In the genomic region with DNA sequence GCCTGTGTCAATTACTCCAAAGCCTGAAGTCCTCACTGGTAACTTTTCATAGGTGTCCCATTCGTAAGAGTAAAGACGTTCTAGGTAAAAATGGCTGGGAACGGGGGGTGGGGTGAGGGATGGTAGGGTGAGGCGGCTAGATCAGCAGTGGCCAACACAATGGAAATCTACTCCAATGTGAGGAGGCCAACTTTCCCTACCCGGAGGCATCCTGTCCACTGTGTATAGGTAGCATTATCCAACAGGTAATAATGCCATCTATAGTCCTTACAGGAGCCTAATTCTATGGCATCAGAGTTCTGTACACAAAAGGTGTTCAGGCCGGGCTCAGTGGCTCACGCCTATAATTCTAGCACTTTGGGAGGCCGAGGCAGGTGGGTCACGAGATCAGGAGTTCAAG, we compare ENCODE assay signal across 30 cellular contexts. TPM values are rescaled to one million over a fixed set of nuclear protein-coding genes. Genes with fewer than 3 reads are reported as not detected.
DNase-seq lines count a peak whose midpoint lies in the region; ATAC-seq, FAIRE-seq and TF ChIP-seq lines count a peak whose summit lies in the region.
"Had no signal": no experiment of that assay in that cellular context is flagged by ENCODE, and none has a peak within 500 bp of the region (broad histone marks: within the 10 kb centered on the region; RNA-seq: fewer than 3 reads in every experiment).

No MANE protein-coding gene starts in this region.

- no peaks in the 10 kb centered on the region for H3K27me3 ChIP-seq in right lobe of liver
- no peaks in the 10 kb centered on the region for H3K27me3 ChIP-seq in HepG2 (ENCODE audit: control insufficient read depth in 1 of 2, insufficient read depth in 2 of 2, low read length in 2 of 2)
- H3K27me3 ChIP-seq in K562 (ENCODE audit: control insufficient read depth in 2 of 2, insufficient read depth in 2 of 2, low read length in 2 of 2), result no peaks in the 10 kb centered on the region
- H3K27me3 ChIP-seq: BE2C, BLaER1 had no signal

- H3K4me1 ChIP-seq in right lobe of liver, result peaks cover 0 to 56% (median 11%) of the 10 kb centered on the region in 4 donors
- H3K4me1 ChIP-seq in HepG2 (ENCODE audit: insufficient read depth, low read length), result peaks cover 26% of the 10 kb centered on the region
- peaks cover 0 to 22% of the 10 kb centered on the region in 2 experiments; a peak in 3 of 5 replicates for H3K4me1 ChIP-seq in K562 (replicated peaks in 1 of 2; ENCODE audit: control insufficient read depth in 2 of 2, insufficient read depth in 2 of 2, low read length in 2 of 2)
- H3K4me1 ChIP-seq: BE2C had no signal

- 100% methylated on average over 1 of the region's 9 CpGs for WGBS in right lobe of liver (ENCODE audit: insufficient coverage, low coverage, low lambda C conversion rate, missing lambda C conversion rate)
- WGBS in HepG2 (ENCODE audit: low lambda C conversion rate), result 95% methylated on average over 6 of the region's 9 CpGs
- 80% methylated on average over 9 of the region's 9 CpGs for WGBS in K562 (ENCODE audit: insufficient coverage, low coverage, missing lambda C conversion rate)

- no peak for TF ChIP-seq CTCF in right lobe of liver (IDR thresholded peaks at IDR 0.05)
- TF ChIP-seq CTCF in HepG2 (CRISPR knock-in tag; IDR thresholded peaks at IDR 0.05), result no peak
- no peak for TF ChIP-seq CTCF in K562 (IDR thresholded peaks at IDR 0.05 in 2 of 3, conservative IDR thresholded peaks at IDR 0.05 in 1 of 3; ENCODE audit: insufficient read depth in 2 of 3, low read depth in 1 of 3, low read length in 3 of 3)

- no peak for TF ChIP-seq EP300 in HepG2 (IDR thresholded peaks at IDR 0.05; ENCODE audit: low read depth in 2 of 2, low read length in 2 of 2)
- TF ChIP-seq EP300 in HepG2 (CRISPR knock-in tag; IDR thresholded peaks at IDR 0.05; ENCODE audit: borderline replicate concordance), result no peak
- TF ChIP-seq EP300 in K562 (IDR thresholded peaks at IDR 0.05; ENCODE audit: low read length), result no peak

- DNase-seq in right lobe of liver (no peak), HepG2 (ENCODE audit: low spot score) (no peak), K562 (ENCODE audit: extremely low read depth in 1 of 4, low spot score in 3 of 4) (no peak), islet precursor cell (peak; percentile 11), posterior cingulate gyrus (no peak), NCI-H1436 treated with DMSO at 0.1 percent for 48 hours (lab: John Stamatoyannopoulos, UW) (no peak)
- DNase-seq: 8988T; ACHN; BE2C; C1 segment of cervical spinal cord; CD4-positive, alpha-beta memory T cell; CD4-positive, CD25-positive, alpha-beta regulatory T cell; CD8-positive, alpha-beta memory T cell; COR-L47; DMS 273 treated with DMSO at 0.1 percent for 48 hours; DMS153; DMS53; DMS79; DND-41; EL; GDM1 had no signal

- H3K79me2 ChIP-seq in HepG2 (ENCODE audit: insufficient read depth, low read length), result no peaks in the 10 kb centered on the region
- H3K79me2 ChIP-seq in K562 (ENCODE audit: control insufficient read depth, insufficient read depth, low read length), result no peaks in the 10 kb centered on the region

- TF ChIP-seq POLR2A in right lobe of liver (IDR thresholded peaks at IDR 0.05), result no peak
- TF ChIP-seq POLR2A in HepG2 (IDR thresholded peaks at IDR 0.05; ENCODE audit: insufficient read depth in 1 of 2, low read depth in 2 of 2, low read length in 2 of 2), result no peak
- no peak for TF ChIP-seq POLR2A in K562 (conservative IDR thresholded peaks at IDR 0.05)

- no peak overlapping the region for H3K9ac ChIP-seq in HepG2 (ENCODE audit: insufficient read depth, low read depth, low read length)
- H3K9ac ChIP-seq in K562 (ENCODE audit: insufficient read depth in 1 of 2, low read depth in 2 of 2, low read length in 2 of 2), result no peak overlapping the region
- H3K9ac ChIP-seq: BLaER1 had no signal

- intact Hi-C loops in right lobe of liver (cut with DNase I) (no loop called here), HepG2 (cut with micrococcal nuclease; ENCODE audit: unreplicated experiment) (no loop called here), K562 (cut with micrococcal nuclease) (no loop called here), posterior cingulate gyrus (cut with DNase I) (no loop called here)

- no peaks in the 10 kb centered on the region for H3K9me1 ChIP-seq in K562 (ENCODE audit: control insufficient read depth, insufficient read depth, low read length)

- POLR2A ChIA-PET in HepG2 (lab: Yijun Ruan, JAX) (no interaction called here), K562 (lab: Yijun Ruan, JAX) (interaction anchor here (1.0 kb wide), 1 partner anchor 12 kb away, joined by 3 read pairs; no protein-coding TSS in a partner anchor)

- BruUV-seq in HepG2 (replicated peaks; lab: Mats Ljungman, UMichigan) (no TSS peak), K562 (replicated peaks; lab: Mats Ljungman, UMichigan) (no TSS peak)

- FAIRE-seq in HepG2 (lab: Jason Lieb, UNC), result no peak
- no peak for FAIRE-seq in K562 (lab: Jason Lieb, UNC)
- FAIRE-seq: A204.1, GM12878, GM12892, GM18507 had no signal

- H3K27ac ChIP-seq in right lobe of liver (peak overlapping the region in 2 of 3 donors; percentile 75 to 80), HepG2 (ENCODE audit: extremely low read length, insufficient read depth, low read length) (no peak overlapping the region), K562 (ENCODE audit: extremely low read depth, low read depth, low read length) (no peak overlapping the region; the same call in 2 of the 3 replicates)
- H3K27ac ChIP-seq: BLaER1 had no signal

- H3K9me3 ChIP-seq in right lobe of liver (no peaks in the 10 kb centered on the region), HepG2 (ENCODE audit: low read length) (no peaks in the 10 kb centered on the region), K562 (replicated peaks; ENCODE audit: control insufficient read depth, insufficient read depth, low read depth, low read length) (no peaks in the 10 kb centered on the region)
- H3K9me3 ChIP-seq: BE2C, BLaER1 had no signal

- H3K4me3 ChIP-seq in right lobe of liver (no peak overlapping the region), HepG2 (replicated peaks in 1 of 3; ENCODE audit: insufficient read depth in 1 of 3, low read depth in 2 of 3, low read length in 3 of 3) (no peak overlapping the region), K562 (no peak overlapping the region)
- H3K4me3 ChIP-seq: BLaER1, GM12878 had no signal

- in situ Hi-C loops in HepG2 (cut with HindIII; ENCODE audit: extremely low pct_ligation_motif_present, low pct_unique_long_range_greater_than_20kb) (no loop called here), K562 (cut with MboI) (no loop called here)

- H3K4me2 ChIP-seq in HepG2 (ENCODE audit: low read depth, low read length), result no peak overlapping the region
- no peak overlapping the region for H3K4me2 ChIP-seq in K562 (ENCODE audit: insufficient read depth, low read length)
- H3K4me2 ChIP-seq: BLaER1 had no signal

- no peak for TF ChIP-seq RAD21 in HepG2 (CRISPR knock-in tag; IDR thresholded peaks at IDR 0.05)
- TF ChIP-seq RAD21 in K562 (CRISPR knock-in tag; conservative IDR thresholded peaks at IDR 0.05 in 1 of 2, IDR thresholded peaks at IDR 0.05 in 1 of 2), result no peak

- no peak for ATAC-seq in right lobe of liver
- no peak for ATAC-seq in HepG2
- ATAC-seq in K562, result no peak
- ATAC-seq: GM12878 had no signal

- CTCF ChIA-PET in HepG2 (lab: Yijun Ruan, JAX; ENCODE audit: low intra/inter-chr PET ratio, low total read pairs) (no interaction called here), K562 (lab: Yijun Ruan, JAX; ENCODE audit: low intra/inter-chr PET ratio) (no interaction called here)

- H3K36me3 ChIP-seq in right lobe of liver (peaks cover 0 to 9% (median 0%) of the 10 kb centered on the region in 4 donors), HepG2 (replicated peaks in 1 of 2; ENCODE audit: control insufficient read depth in 1 of 2, insufficient read depth in 2 of 2, low read length in 2 of 2) (0 out of 5 replicates have a peak, but pooled peaks cover 0 to 3% of the 10 kb centered on the region in 2 experiments), K562 (ENCODE audit: control insufficient read depth, insufficient read depth, low read length) (peaks cover 11% of the 10 kb centered on the region; the same call in 2 of the 3 replicates)
- H3K36me3 ChIP-seq: BE2C had no signal

- H4K20me1 ChIP-seq in HepG2 (ENCODE audit: insufficient read depth, low read length) (no peaks in the 10 kb centered on the region), K562 (replicated peaks; ENCODE audit: control insufficient read depth, insufficient read depth, low read length) (no peaks in the 10 kb centered on the region)
- H4K20me1 ChIP-seq: BLaER1 had no signal

- no peak overlapping the region for H2AFZ ChIP-seq in HepG2 (ENCODE audit: low read length)
- no peak overlapping the region for H2AFZ ChIP-seq in K562 (ENCODE audit: low read depth, low read length)

RNA-seq across cellular contexts. Expression of a gene that starts 29.1 kb away (rescaled TPM):
- total RNA-seq in right lobe of liver, result under 1 TPM in 3 of 6 experiments, not detected in 3; 0.26 to 0.47 (median 0.34) TPM
- not detected in 2 replicates for total RNA-seq in HepG2 (2016; rRNA removed; fragmentation: Illumina TruSeq; extraction: Trizol)
- not detected in 2 replicates for total RNA-seq in HepG2 (2016; cell fraction: cytosol; rRNA removed; fragmentation: Illumina TruSeq; extraction: Trizol; ENCODE audit: low read depth)
- not detected in 2 replicates for total RNA-seq in HepG2 (2016; cell fraction: insoluble cytoplasmic fraction; rRNA removed; fragmentation: Illumina TruSeq; extraction: Trizol)
- total RNA-seq in HepG2 (2016; cell fraction: membrane; rRNA removed; fragmentation: Illumina TruSeq; extraction: Trizol), result not detected in 2 replicates
- not detected in 2 replicates for total RNA-seq in HepG2 (2016; cell fraction: nucleus; rRNA removed; fragmentation: Illumina TruSeq; extraction: Trizol)
- not detected in 2 replicates for polyA plus RNA-seq in HepG2 (2011; rRNA removed)
- not detected in 2 replicates for polyA plus RNA-seq in HepG2 (2011; cell fraction: cytosol; rRNA removed)
- 0.19 TPM in 1 of 2 replicates, not detected in the other for polyA plus RNA-seq in HepG2 (2011; cell fraction: nucleus; rRNA removed)
- polyA plus RNA-seq in HepG2 (2012), result not detected in 2 replicates
- not detected in 2 replicates for polyA plus RNA-seq in HepG2 (2016; cell fraction: cytosol; fragmentation: Illumina TruSeq; extraction: Trizol; ENCODE audit: low read depth)
- polyA plus RNA-seq in HepG2 (2016; cell fraction: insoluble cytoplasmic fraction; fragmentation: Illumina TruSeq; extraction: Trizol; ENCODE audit: low read depth), result not detected in 2 replicates
- not detected in 2 replicates for polyA plus RNA-seq in HepG2 (2016; cell fraction: membrane; fragmentation: Illumina TruSeq; extraction: Trizol; ENCODE audit: low read depth)
- not detected in 2 replicates for polyA plus RNA-seq in HepG2 (2016; cell fraction: nucleus; fragmentation: Illumina TruSeq; extraction: Trizol; ENCODE audit: insufficient read depth, low read depth)
- 1.1 TPM in 1 of 2 replicates, not detected in the other for polyA minus RNA-seq in HepG2 (2011; rRNA and poly(A)+ RNA removed; ENCODE audit: low replicate concordance)
- polyA minus RNA-seq in HepG2 (2011; cell fraction: cytosol; rRNA and poly(A)+ RNA removed), result not detected in 2 replicates
- not detected in 2 replicates for polyA minus RNA-seq in HepG2 (2011; cell fraction: nucleus; rRNA and poly(A)+ RNA removed)
- total RNA-seq in K562 (2011; cell fraction: chromatin; rRNA removed; ENCODE audit: low replicate concordance), result 0.65 TPM in 1 of 2 replicates, not detected in the other
- 0.13 TPM in 1 of 2 replicates, not detected in the other for total RNA-seq in K562 (2011; cell fraction: nucleolus; rRNA removed)
- total RNA-seq in K562 (2011; cell fraction: nucleoplasm; rRNA removed), result 0.31 and 0.37 TPM in 2 replicates
- 0.37 and 2.0 TPM in 2 replicates for total RNA-seq in K562 (2014; rRNA removed)
- 0.33 and 0.70 TPM in 2 replicates for total RNA-seq in K562 (2014; rRNA removed; fragmentation: Illumina TruSeq; extraction: Trizol)
- 4.3 and 5.3 TPM in 2 replicates for total RNA-seq in K562 (2015; rRNA removed; fragmentation: Illumina TruSeq; extraction: Trizol)
- 0.71 and 1.1 TPM in 2 replicates for total RNA-seq in K562 (2021)
- 0.20 and 0.26 TPM in 2 replicates for polyA plus RNA-seq in K562 (2011; rRNA removed)
- polyA plus RNA-seq in K562 (2011; cell fraction: cytosol; rRNA removed), result 0.31 TPM in 1 of 2 replicates, not detected in the other
- polyA plus RNA-seq in K562 (2011; cell fraction: nucleus; rRNA removed), result 0.91 and 1.6 TPM in 2 replicates
- polyA plus RNA-seq in K562 (2012), result 4.9 and 5.5 TPM in 2 replicates
- polyA plus RNA-seq in K562 (2014; fragmentation: Illumina TruSeq; extraction: Trizol), result 1.1 and 1.4 TPM in 2 replicates
- under 1 TPM; 0.69 to 0.99 TPM for polyA plus RNA-seq in K562 (2014; fragmentation: Nextera tagmentation; extraction: Ambion mirVana)
- 1.5 and 2.5 TPM in 2 replicates for polyA plus RNA-seq in K562 (2014; rRNA removed)
- 0.21 TPM in 1 of 2 replicates, not detected in the other for polyA minus RNA-seq in K562 (2011; rRNA and poly(A)+ RNA removed)
- not detected in 2 replicates for polyA minus RNA-seq in K562 (2011; cell fraction: cytosol; rRNA and poly(A)+ RNA removed)
- 0.11 and 0.13 TPM in 2 replicates for polyA minus RNA-seq in K562 (2011; cell fraction: nucleus; rRNA and poly(A)+ RNA removed)
- total RNA-seq: A673; CD4-positive, alpha-beta memory T cell; Daoy; G401; GM12878 had no signal
- polyA plus RNA-seq: AG04450; CD4-positive, CD25-positive, alpha-beta regulatory T cell; CD8-positive, alpha-beta memory T cell; GM12878 had no signal

RNA-seq across cellular contexts. Expression of a gene that starts 54.4 kb away (rescaled TPM):
- total RNA-seq in right lobe of liver (100 to 1,000 TPM in 5 of 6 experiments, 10 to 100 TPM in 1; 76.8 to 366 (median 172) TPM), HepG2 (2016; rRNA removed; fragmentation: Illumina TruSeq; extraction: Trizol) (12.3 and 23.4 TPM in 2 replicates), K562 (2014; rRNA removed) (28.0 and 29.3 TPM in 2 replicates), K562 (2014; rRNA removed; fragmentation: Illumina TruSeq; extraction: Trizol) (22.7 and 25.0 TPM in 2 replicates), K562 (2015; rRNA removed; fragmentation: Illumina TruSeq; extraction: Trizol) (33.1 and 38.0 TPM in 2 replicates), K562 (2021) (20.9 and 24.4 TPM in 2 replicates)
- total RNA-seq in HepG2 (2016; cell fraction: cytosol; rRNA removed; fragmentation: Illumina TruSeq; extraction: Trizol; ENCODE audit: low read depth), result 3.2 TPM in 2 replicates
- 12.5 and 24.4 TPM in 2 replicates for total RNA-seq in HepG2 (2016; cell fraction: insoluble cytoplasmic fraction; rRNA removed; fragmentation: Illumina TruSeq; extraction: Trizol)
- total RNA-seq in HepG2 (2016; cell fraction: membrane; rRNA removed; fragmentation: Illumina TruSeq; extraction: Trizol), result 5.0 and 6.4 TPM in 2 replicates
- 19.3 and 23.5 TPM in 2 replicates for total RNA-seq in HepG2 (2016; cell fraction: nucleus; rRNA removed; fragmentation: Illumina TruSeq; extraction: Trizol)
- polyA plus RNA-seq in HepG2 (2011; rRNA removed) (14.6 and 16.0 TPM in 2 replicates), K562 (2011; rRNA removed) (17.5 and 17.8 TPM in 2 replicates), K562 (2014; fragmentation: Illumina TruSeq; extraction: Trizol) (18.8 and 24.2 TPM in 2 replicates), K562 (2014; fragmentation: Nextera tagmentation; extraction: Ambion mirVana) (1 to 10 TPM; 4.9 to 6.8 TPM), K562 (2014; rRNA removed) (16.6 and 27.7 TPM in 2 replicates)
- polyA plus RNA-seq in HepG2 (2011; cell fraction: cytosol; rRNA removed), result 10.0 and 13.4 TPM in 2 replicates
- 7.6 and 8.6 TPM in 2 replicates for polyA plus RNA-seq in HepG2 (2011; cell fraction: nucleus; rRNA removed)
- 25.5 and 34.1 TPM in 2 replicates for polyA plus RNA-seq in HepG2 (2012)
- 2.2 and 2.8 TPM in 2 replicates for polyA plus RNA-seq in HepG2 (2016; cell fraction: cytosol; fragmentation: Illumina TruSeq; extraction: Trizol; ENCODE audit: low read depth)
- 10.7 and 11.3 TPM in 2 replicates for polyA plus RNA-seq in HepG2 (2016; cell fraction: insoluble cytoplasmic fraction; fragmentation: Illumina TruSeq; extraction: Trizol; ENCODE audit: low read depth)
- 3.3 and 3.4 TPM in 2 replicates for polyA plus RNA-seq in HepG2 (2016; cell fraction: membrane; fragmentation: Illumina TruSeq; extraction: Trizol; ENCODE audit: low read depth)
- 24.6 and 25.7 TPM in 2 replicates for polyA plus RNA-seq in HepG2 (2016; cell fraction: nucleus; fragmentation: Illumina TruSeq; extraction: Trizol; ENCODE audit: insufficient read depth, low read depth)
- polyA minus RNA-seq in HepG2 (2011; rRNA and poly(A)+ RNA removed; ENCODE audit: low replicate concordance), result 33.1 and 391 TPM in 2 replicates
- polyA minus RNA-seq in HepG2 (2011; cell fraction: cytosol; rRNA and poly(A)+ RNA removed), result 18.9 and 21.0 TPM in 2 replicates
- 14.8 and 15.7 TPM in 2 replicates for polyA minus RNA-seq in HepG2 (2011; cell fraction: nucleus; rRNA and poly(A)+ RNA removed)
- total RNA-seq in K562 (2011; cell fraction: chromatin; rRNA removed; ENCODE audit: low replicate concordance), result 18.7 and 19.9 TPM in 2 replicates
- total RNA-seq in K562 (2011; cell fraction: nucleolus; rRNA removed), result 25.3 and 28.2 TPM in 2 replicates
- total RNA-seq in K562 (2011; cell fraction: nucleoplasm; rRNA removed), result 18.4 and 21.5 TPM in 2 replicates
- 12.9 and 18.4 TPM in 2 replicates for polyA plus RNA-seq in K562 (2011; cell fraction: cytosol; rRNA removed)
- 8.3 and 8.7 TPM in 2 replicates for polyA plus RNA-seq in K562 (2011; cell fraction: nucleus; rRNA removed)
- 20.3 and 44.3 TPM in 2 replicates for polyA plus RNA-seq in K562 (2012)
- 27.3 and 31.1 TPM in 2 replicates for polyA minus RNA-seq in K562 (2011; rRNA and poly(A)+ RNA removed)
- 15.9 and 19.0 TPM in 2 replicates for polyA minus RNA-seq in K562 (2011; cell fraction: cytosol; rRNA and poly(A)+ RNA removed)
- 11.8 and 13.1 TPM in 2 replicates for polyA minus RNA-seq in K562 (2011; cell fraction: nucleus; rRNA and poly(A)+ RNA removed)
- total RNA-seq: G401 had no signal

Comparison
In these comparisons a context has a peak if more than half of its experiments do, and no peak if none do; other contexts are left out.
1. H3K27ac ChIP-seq: peak in right lobe of liver (2 of 3); none in HepG2 (single experiment) and K562 (single experiment).